ENCODE assay signal across 10 cellular contexts in genomic region chr7:2258661-2259365, GRCh38. TPM values are rescaled to one million over a fixed set of nuclear protein-coding genes. Genes with fewer than 3 reads are reported as not detected.
DNase-seq lines count a peak whose midpoint lies in the region; ATAC-seq and TF ChIP-seq lines count a peak whose summit lies in the region.
"Had no signal": no experiment of that assay in that cellular context is flagged by ENCODE, and none has a peak within 500 bp of the region (broad histone marks: within the 10 kb centered on the region; RNA-seq: fewer than 3 reads in every experiment).

No MANE protein-coding gene starts in this region.

- no peak overlapping the region for H4K8ac ChIP-seq in neuronal stem cell (ENCODE audit: low read depth, low read length)

- no peak overlapping the region for H3K4ac ChIP-seq in neuronal stem cell (ENCODE audit: low read length)

- H3K27me3 ChIP-seq in GM23338 (ENCODE audit: insufficient read depth): no peaks in the 10 kb centered on the region
- H3K27me3 ChIP-seq in neuronal stem cell (ENCODE audit: control insufficient read depth in 3 of 3, insufficient read depth in 3 of 3, low read depth in 1 of 3, low read length in 3 of 3): no peaks in the 10 kb centered on the region
- H3K27me3 ChIP-seq: SJSA1 had no signal

- H3K18ac ChIP-seq in neuronal stem cell (ENCODE audit: low read length): peak overlapping the region; percentile 83

- H3K27me3 Mint-ChIP-seq in GM23338 (ENCODE audit: insufficient read depth, low read depth, poor library complexity): peaks cover 12% of the 10 kb centered on the region
- H3K27me3 Mint-ChIP-seq in activated CD4-positive, alpha-beta memory T cell treated with anti-CD3 and anti-CD28 coated beads, Interleukin-2, amount 10 ng/mL, durations not matched to agents 7 days and 5 days: no peaks in the 10 kb centered on the region

- no peak overlapping the region for H3K27ac ChIP-seq in GM23338 (ENCODE audit: low read depth)
- H3K27ac ChIP-seq in neuronal stem cell (replicated peaks; ENCODE audit: low read length): no peak overlapping the region
- H3K27ac ChIP-seq: SJSA1 had no signal

- H3K4me3 ChIP-seq in GM23338 (no peak overlapping the region), neuronal stem cell (ENCODE audit: low read length in 2 of 2) (no peak overlapping the region)
- H3K4me3 ChIP-seq: SJSA1 had no signal

- H2BK12ac ChIP-seq in neuronal stem cell (ENCODE audit: low read length): peak overlapping the region; percentile 4

- peak overlapping the region; percentile 82 for H2BK5ac ChIP-seq in neuronal stem cell (ENCODE audit: low read length)

- H2BK120ac ChIP-seq in neuronal stem cell (ENCODE audit: low read depth, low read length): peak overlapping the region; percentile 72

- H2AFZ ChIP-seq in GM23338 (no peak overlapping the region), neuronal stem cell (ENCODE audit: low read length) (no peak overlapping the region)

- H3K23ac ChIP-seq in neuronal stem cell (ENCODE audit: low read depth, low read length, poor library complexity): peak overlapping the region; percentile 43

- 0 out of 2 replicates have a peak overlapping the region, but pooled peaks have one; percentile 65 for H3K27ac Mint-ChIP-seq in GM23338
- H3K27ac Mint-ChIP-seq in activated CD4-positive, alpha-beta memory T cell treated with anti-CD3 and anti-CD28 coated beads, Interleukin-2, amount 10 ng/mL, durations not matched to agents 7 days and 5 days: no peak overlapping the region

- no peaks in the 10 kb centered on the region for H4K20me1 ChIP-seq in GM23338 (replicated peaks; ENCODE audit: insufficient read depth)

- H3K4me1 Mint-ChIP-seq in GM23338: no peaks in the 10 kb centered on the region
- H3K4me1 Mint-ChIP-seq in activated CD4-positive, alpha-beta memory T cell treated with anti-CD3 and anti-CD28 coated beads, Interleukin-2, amount 10 ng/mL, durations not matched to agents 7 days and 5 days: peaks cover 8% of the 10 kb centered on the region

- H3K4me1 ChIP-seq in GM23338 (ENCODE audit: insufficient read depth) (no peaks in the 10 kb centered on the region), neuronal stem cell (ENCODE audit: control insufficient read depth in 2 of 2, insufficient read depth in 1 of 2, low read depth in 1 of 2, low read length in 2 of 2) (no peaks in the 10 kb centered on the region)
- H3K4me1 ChIP-seq: SJSA1 had no signal

- H3K9me2 ChIP-seq in GM23338 (ENCODE audit: insufficient read depth): no peaks in the 10 kb centered on the region

- DNase-seq in GM23338 (ENCODE audit: low spot score) (no peak), neuronal stem cell (ENCODE audit: low spot score) (no peak), activated gamma-delta T cell treated with Interleukin-2 at 50 U/mL for 16 hours (no peak)
- no peak for DNase-seq in activated CD4-positive, alpha-beta memory T cell treated with anti-CD3 and anti-CD28 coated beads, Interleukin-2, amount 10 ng/mL, durations not matched to agents 7 days and 5 days
- DNase-seq: small intestine had no signal

- H2BK15ac ChIP-seq in neuronal stem cell (ENCODE audit: low read length): no peak overlapping the region

- TF ChIP-seq CTCF in GM23338 (conservative IDR thresholded peaks at IDR 0.05; ENCODE audit: low read depth in 2 of 2): no peak

- H3K79me1 ChIP-seq in neuronal stem cell (ENCODE audit: low read depth, low read length): peaks cover 2% of the 10 kb centered on the region

- H3K9me3 ChIP-seq in neuronal stem cell (replicated peaks in 1 of 2; ENCODE audit: control insufficient read depth in 2 of 2, insufficient read depth in 1 of 2, low read depth in 1 of 2, low read length in 2 of 2): no peaks in the 10 kb centered on the region
- H3K9me3 ChIP-seq: SJSA1 had no signal

- H3K36me3 ChIP-seq in GM23338 (ENCODE audit: insufficient read depth) (no peaks in the 10 kb centered on the region), neuronal stem cell (replicated peaks in 1 of 2; ENCODE audit: control insufficient read depth in 2 of 2, insufficient read depth in 2 of 2, low read length in 2 of 2) (peaks cover 24 to 77% of the 10 kb centered on the region in 2 donors)

- WGBS in neuronal stem cell (ENCODE audit: extremely low coverage in 2 of 2, insufficient read length in 2 of 2, insufficient replicate concordance in 1 of 2), 2 donors: no CpG with 5 or more reads among the region's 34 CpGs

- H3K4me3 Mint-ChIP-seq in GM23338: no peak overlapping the region
- no peak overlapping the region for H3K4me3 Mint-ChIP-seq in activated CD4-positive, alpha-beta memory T cell treated with anti-CD3 and anti-CD28 coated beads, Interleukin-2, amount 10 ng/mL, durations not matched to agents 7 days and 5 days

- H3K9me3 Mint-ChIP-seq in GM23338: no peaks in the 10 kb centered on the region
- no peaks in the 10 kb centered on the region for H3K9me3 Mint-ChIP-seq in activated CD4-positive, alpha-beta memory T cell treated with anti-CD3 and anti-CD28 coated beads, Interleukin-2, amount 10 ng/mL, durations not matched to agents 7 days and 5 days

- POLR2A ChIA-PET in activated CD4-positive, alpha-beta memory T cell treated with anti-CD3 and anti-CD28 coated beads, Interleukin-2, amount 10 ng/mL, durations not matched to agents 7 days and 5 days (lab: Charles Lee): no interaction called here

- peaks cover 15% of the 10 kb centered on the region for H3K36me3 Mint-ChIP-seq in GM23338 (ENCODE audit: low read depth)
- no peaks in the 10 kb centered on the region for H3K36me3 Mint-ChIP-seq in activated CD4-positive, alpha-beta memory T cell treated with anti-CD3 and anti-CD28 coated beads, Interleukin-2, amount 10 ng/mL, durations not matched to agents 7 days and 5 days (ENCODE audit: low read depth)

- CTCF ChIA-PET in activated CD4-positive, alpha-beta memory T cell treated with anti-CD3 and anti-CD28 coated beads, Interleukin-2, amount 10 ng/mL, durations not matched to agents 7 days and 5 days (lab: Charles Lee): interaction anchor here (1.0 kb wide), 1 partner anchor 11 kb away, joined by 4 read pairs; no protein-coding TSS in a partner anchor

- H3K9ac ChIP-seq in neuronal stem cell (ENCODE audit: low read depth, low read length, poor library complexity): peak overlapping the region; percentile 30

- H2AK5ac ChIP-seq in neuronal stem cell (ENCODE audit: low read depth, low read length): peak overlapping the region; percentile 21

- H3F3A ChIP-seq in GM23338 (replicated peaks; ENCODE audit: low read depth): no peaks in the 10 kb centered on the region

- ATAC-seq in GM19035 (IDR thresholded peaks at IDR 0.05; ENCODE audit: unreplicated experiment): peak; percentile 80
- no peak for ATAC-seq in GM23338
- peak; percentile 60 for ATAC-seq in HG03565 (IDR thresholded peaks at IDR 0.05; ENCODE audit: unreplicated experiment)
- ATAC-seq in GM19328 (IDR thresholded peaks at IDR 0.05; ENCODE audit: unreplicated experiment): no peak
- no peak for ATAC-seq in HG03135 (IDR thresholded peaks at IDR 0.05; ENCODE audit: unreplicated experiment)

- H3K4me2 ChIP-seq in GM23338: no peak overlapping the region
- H3K4me2 ChIP-seq in neuronal stem cell (ENCODE audit: insufficient read depth, low read length, poor library complexity, severe bottlenecking): no peak overlapping the region

- peak overlapping the region; percentile 71 for H3K14ac ChIP-seq in neuronal stem cell (ENCODE audit: low read length)

- H3K79me2 ChIP-seq in GM23338 (replicated peaks; ENCODE audit: insufficient read depth): no peaks in the 10 kb centered on the region

- H4K91ac ChIP-seq in neuronal stem cell (ENCODE audit: low read depth, low read length, poor library complexity): no peak overlapping the region

TF ChIP-seq in GM23338, 12 proteins besides CTCF, POLR2A, EP300 and RAD21 (continues in another document):
- no peak for TF ChIP-seq ETS1 (IDR thresholded peaks at IDR 0.05)
- no peak for TF ChIP-seq ZNF114 (CRISPR knock-in tag; IDR thresholded peaks at IDR 0.05)
- no peak for TF ChIP-seq EZH2phosphoT487 (IDR thresholded peaks at IDR 0.05; ENCODE audit: unreplicated experiment)
- no peak for TF ChIP-seq POLR2AphosphoS5 (IDR thresholded peaks at IDR 0.05; ENCODE audit: low read depth)
- TF ChIP-seq JUNB (IDR thresholded peaks at IDR 0.05; ENCODE audit: unreplicated experiment): no peak
- no peak for TF ChIP-seq CREB1 (CRISPR knock-in tag; IDR thresholded peaks at IDR 0.05; ENCODE audit: low read depth)

RNA-seq across cellular contexts. Expression of gene NUDT1, which starts 16.8 kb away (rescaled TPM):
- total RNA-seq in GM23338 (2014; rRNA removed; shearing (Covaris generic)): 54.5 and 66.8 TPM in 2 replicates
- 151 and 163 TPM in 2 replicates for polyA plus RNA-seq in GM23338 (2016; fragmentation: Nextera tagmentation; extraction: Ambion mirVana)
- polyA plus RNA-seq in neuronal stem cell (2013, experiment 1 of 2): 46.7 TPM
- polyA plus RNA-seq in neuronal stem cell (2013, experiment 2 of 2): 46.4 TPM
- total RNA-seq in activated CD4-positive, alpha-beta memory T cell treated with anti-CD3 and anti-CD28 coated beads, Interleukin-2, amount 10 ng/mL, durations not matched to agents 7 days and 5 days: 10 to 100 TPM; 85.2 to 87.5 TPM

RNA-seq across cellular contexts. Expression of gene MRM2, which starts 16.8 kb away (rescaled TPM):
- 25.3 and 30.0 TPM in 2 replicates for total RNA-seq in GM23338 (2014; rRNA removed; shearing (Covaris generic))
- polyA plus RNA-seq in GM23338 (2016; fragmentation: Nextera tagmentation; extraction: Ambion mirVana): 37.8 and 41.1 TPM in 2 replicates
- polyA plus RNA-seq in neuronal stem cell (2013, experiment 1 of 2): 21.4 TPM
- 21.4 TPM for polyA plus RNA-seq in neuronal stem cell (2013, experiment 2 of 2)
- 10 to 100 TPM; 23.6 to 25.7 TPM for total RNA-seq in activated CD4-positive, alpha-beta memory T cell treated with anti-CD3 and anti-CD28 coated beads, Interleukin-2, amount 10 ng/mL, durations not matched to agents 7 days and 5 days

RNA-seq across cellular contexts. Expression of gene MAD1L1, which starts 26.1 kb away (rescaled TPM):
- total RNA-seq in GM23338 (2014; rRNA removed; shearing (Covaris generic)): 59.3 and 87.1 TPM in 2 replicates
- 40.3 and 42.9 TPM in 2 replicates for polyA plus RNA-seq in GM23338 (2016; fragmentation: Nextera tagmentation; extraction: Ambion mirVana)
- polyA plus RNA-seq in neuronal stem cell (2013, experiment 1 of 2): 20.0 TPM
- polyA plus RNA-seq in neuronal stem cell (2013, experiment 2 of 2): 18.9 TPM
- total RNA-seq in activated CD4-positive, alpha-beta memory T cell treated with anti-CD3 and anti-CD28 coated beads, Interleukin-2, amount 10 ng/mL, durations not matched to agents 7 days and 5 days: 100 to 1,000 TPM; 120 to 136 TPM

RNA-seq across cellular contexts. Expression of gene SNX8, which starts 55.4 kb away (rescaled TPM):
- 15.6 and 44.3 TPM in 2 replicates for total RNA-seq in GM23338 (2014; rRNA removed; shearing (Covaris generic))
- polyA plus RNA-seq in GM23338 (2016; fragmentation: Nextera tagmentation; extraction: Ambion mirVana): 49.1 and 50.9 TPM in 2 replicates
- 10.4 TPM for polyA plus RNA-seq in neuronal stem cell (2013, experiment 1 of 2)
- 12.5 TPM for polyA plus RNA-seq in neuronal stem cell (2013, experiment 2 of 2)
- 10 to 100 TPM; 22.4 to 26.8 TPM for total RNA-seq in activated CD4-positive, alpha-beta memory T cell treated with anti-CD3 and anti-CD28 coated beads, Interleukin-2, amount 10 ng/mL, durations not matched to agents 7 days and 5 days

Comparison
In these comparisons a context has a peak if more than half of its experiments do, and no peak if none do; other contexts are left out.
1. ATAC-seq: peak in GM19035 (single experiment) and HG03565 (single experiment); none in GM23338 (single experiment), GM19328 (single experiment) and HG03135 (single experiment).